Comparison of ENCODE assay signal across 8 cellular contexts in genomic region chr17:57892146-57892819, GRCh38. TPM values are rescaled to one million over a fixed set of nuclear protein-coding genes. Genes with fewer than 3 reads are reported as not detected.
DNase-seq lines count a peak whose midpoint lies in the region; ATAC-seq and TF ChIP-seq lines count a peak whose summit lies in the region.

No MANE protein-coding gene starts in this region.

- H3K27me3 ChIP-seq in ascending aorta = no peaks in the 10 kb centered on the region
- H3K27me3 ChIP-seq in right cardiac atrium (ENCODE audit: control insufficient read depth, insufficient read depth) = no peaks in the 10 kb centered on the region

- ATAC-seq in right cardiac atrium = peak; percentile 58 to 74

- H3K4me1 ChIP-seq in ascending aorta = peaks cover 34 to 65% of the 10 kb centered on the region in 2 donors
- peaks cover 42% of the 10 kb centered on the region for H3K4me1 ChIP-seq in right cardiac atrium (ENCODE audit: control insufficient read depth, insufficient read depth, low read length)
- H3K4me1 ChIP-seq in urinary bladder (ENCODE audit: insufficient read depth) = peaks cover 1% of the 10 kb centered on the region

- H3K36me3 ChIP-seq in ascending aorta (no peaks in the 10 kb centered on the region), urinary bladder (ENCODE audit: insufficient read depth) (no peaks in the 10 kb centered on the region)

- intact Hi-C loops in ascending aorta (cut with DNase I) (loop anchor here (1.0 to 2.0 kb wide), 3 partner anchors 17 to 63 kb away; partner anchors contain the start of gene CUEDC1), right cardiac atrium (cut with DNase I) (loop anchor here (5.0 to 10.0 kb wide), 4 partner anchors 60 to 95 kb away; partner anchors contain the start of genes CUEDC1 (in 2 of the 4) and VEZF1 (in 2 of the 4))

- whole genome bisulfite sequencing in right cardiac atrium = 25% methylated on average over 6 of the region's 6 CpGs
- WGBS in urinary bladder = 31% methylated on average over 6 of the region's 6 CpGs

- H3K4me3 ChIP-seq in ascending aorta = no peak overlapping the region
- no peak overlapping the region for H3K4me3 ChIP-seq in right cardiac atrium (ENCODE audit: low read length)
- no peak overlapping the region for H3K4me3 ChIP-seq in urinary bladder (ENCODE audit: low read depth, low read length)

- DNase-seq in NCI-H1436 (lab: John Stamatoyannopoulos, UW) (peak; percentile 80), NCI-H1436 treated with DMSO at 0.1 percent for 48 hours (lab: John Stamatoyannopoulos, UW) (no peak), NCI-H1048 (lab: John Stamatoyannopoulos, UW) (peak; percentile 22), T1000 (lab: John Stamatoyannopoulos, UW) (peak; percentile 86), ascending aorta (ENCODE audit: low spot score in 2 of 2) (peak; percentile 70 to 95), right cardiac atrium (peak; percentile 84 to 97 (median 96)), renal cortical epithelial cell (ENCODE audit: low read depth) (peak; percentile 80)

- TF ChIP-seq CTCF in ascending aorta (IDR thresholded peaks at IDR 0.05) = peak; percentile 96 to 99 (median 96)

- H3K27ac ChIP-seq in ascending aorta = peak overlapping the region; percentile 88 to 97
- peak overlapping the region; percentile 100 for H3K27ac ChIP-seq in right cardiac atrium (ENCODE audit: low read length)
- peak overlapping the region; percentile 73 for H3K27ac ChIP-seq in urinary bladder (ENCODE audit: low read depth)

- no peaks in the 10 kb centered on the region for H3K9me3 ChIP-seq in ascending aorta
- no peaks in the 10 kb centered on the region for H3K9me3 ChIP-seq in right cardiac atrium (ENCODE audit: control insufficient read depth, low read length)

RNA-seq across cellular contexts. Expression of gene MRPS23, which starts 42.4 kb away (rescaled TPM):
- 2.0 TPM for total RNA-seq in ascending aorta
- total RNA-seq in right cardiac atrium = 10 to 100 TPM; 50.9 to 68.3 (median 61.1) TPM
- 54.7 TPM for polyA plus RNA-seq in right cardiac atrium
- 20.2 and 58.9 TPM in 2 replicates for total RNA-seq in renal cortical epithelial cell
- total RNA-seq in urinary bladder = 17.3 TPM
- polyA plus RNA-seq in urinary bladder = 41.2 TPM
